ENCODE assay signal across 9 cellular contexts in genomic region chr10:17453035-17453376, GRCh38. TPM values are rescaled to one million over a fixed set of nuclear protein-coding genes. Genes with fewer than 3 reads are reported as not detected.
DNase-seq lines count a peak whose midpoint lies in the region; ATAC-seq and TF ChIP-seq lines count a peak whose summit lies in the region.
"Had no signal": no experiment of that assay in that cellular context is flagged by ENCODE, and none has a peak within 500 bp of the region (broad histone marks: within the 10 kb centered on the region; RNA-seq: fewer than 3 reads in every experiment).

No MANE protein-coding gene starts in this region.

- DNase-seq in Caco-2 (no peak), RWPE2 (ENCODE audit: low spot score) (no peak), osteoblast (ENCODE audit: insufficient read length, low spot score, missing footprints) (no peak), SIG-M5 (lab: John Stamatoyannopoulos, UW) (no peak), NCI-H2107 (lab: John Stamatoyannopoulos, UW) (no peak), NCI-H510A (lab: John Stamatoyannopoulos, UW) (no peak)
- no peak for DNase-seq in effector memory CD8-positive, alpha-beta T cell

- ATAC-seq in RWPE2 (ENCODE audit: low read depth) (no peak; the same call in 2 of the 3 replicates), GM19455 (IDR thresholded peaks at IDR 0.05; ENCODE audit: unreplicated experiment) (no peak)
- no peak for ATAC-seq in effector memory CD8-positive, alpha-beta T cell (replicated peaks)

- H3K27me3 Mint-ChIP-seq in Caco-2 (ENCODE audit: insufficient read depth, unreplicated experiment) = peaks cover 27% of the 10 kb centered on the region
- H3K27me3 Mint-ChIP-seq in effector memory CD8-positive, alpha-beta T cell = peaks cover 0 to 14% of the 10 kb centered on the region in 2 donors

- H3K4me1 ChIP-seq in Caco-2 = peaks cover 9% of the 10 kb centered on the region; the same call in 1 of the 2 replicates
- peaks cover 4% of the 10 kb centered on the region for H3K4me1 ChIP-seq in RWPE2 (ENCODE audit: insufficient read depth, poor library complexity, severe bottlenecking)
- H3K4me1 ChIP-seq in osteoblast (ENCODE audit: insufficient read depth, low read length) = peaks cover 5% of the 10 kb centered on the region

- H3K9me3 ChIP-seq in Caco-2 = peaks cover 8% of the 10 kb centered on the region
- H3K9me3 ChIP-seq in RWPE2 (ENCODE audit: severe bottlenecking) = peaks cover 3% of the 10 kb centered on the region
- peaks cover 12% of the 10 kb centered on the region for H3K9me3 ChIP-seq in osteoblast (ENCODE audit: low read depth, low read length)

- no peaks in the 10 kb centered on the region for H3K36me3 ChIP-seq in Caco-2 (ENCODE audit: control insufficient read depth, insufficient read depth, low read length)
- no peaks in the 10 kb centered on the region for H3K36me3 ChIP-seq in RWPE2 (ENCODE audit: low read depth)
- no peaks in the 10 kb centered on the region for H3K36me3 ChIP-seq in osteoblast (ENCODE audit: insufficient read depth, low read length)

- H3K27ac Mint-ChIP-seq in Caco-2 (ENCODE audit: unreplicated experiment) = no peak overlapping the region
- peak overlapping the region; percentile 90 to 98 for H3K27ac Mint-ChIP-seq in effector memory CD8-positive, alpha-beta T cell

- CTCF ChIA-PET in Caco-2 (lab: Charles Lee) = interaction anchor here (2.8 kb wide), 1 partner anchor 163 kb away, joined by 7 read pairs; no protein-coding TSS in a partner anchor

- no peaks in the 10 kb centered on the region for H3K79me2 ChIP-seq in osteoblast (ENCODE audit: insufficient read depth, low read length)

- H3K4me1 Mint-ChIP-seq in Caco-2 (ENCODE audit: low read depth, unreplicated experiment) = no peaks in the 10 kb centered on the region
- H3K4me1 Mint-ChIP-seq in effector memory CD8-positive, alpha-beta T cell (ENCODE audit: low read depth in 2 of 2) = peaks cover 2 to 20% of the 10 kb centered on the region in 2 donors

- no peak overlapping the region for H3K27ac ChIP-seq in RWPE2 (ENCODE audit: poor library complexity, severe bottlenecking)
- H3K27ac ChIP-seq in osteoblast (ENCODE audit: low read depth, low read length) = no peak overlapping the region
- H3K27ac ChIP-seq: KMS-11 had no signal

- no peaks in the 10 kb centered on the region for H3K36me3 Mint-ChIP-seq in Caco-2 (ENCODE audit: insufficient read depth, unreplicated experiment)
- peaks cover 18% of the 10 kb centered on the region for H3K36me3 Mint-ChIP-seq in effector memory CD8-positive, alpha-beta T cell (ENCODE audit: insufficient read depth)

- H3K4me2 ChIP-seq in osteoblast (ENCODE audit: insufficient read depth, low read length) = peak overlapping the region; percentile 83
- H3K4me2 ChIP-seq: KMS-11 had no signal

- H4K20me1 ChIP-seq in osteoblast (ENCODE audit: insufficient read depth, low read length) = no peaks in the 10 kb centered on the region

- intact Hi-C loops in Caco-2 (cut with micrococcal nuclease; ENCODE audit: unreplicated experiment) = loop anchor here (1.0 to 2.0 kb wide), 2 partner anchors 64 to 146 kb away; no protein-coding TSS in a partner anchor

- TF ChIP-seq CTCF in Caco-2 (IDR thresholded peaks at IDR 0.05; ENCODE audit: insufficient read depth in 1 of 2, low read depth in 1 of 2, low read length in 1 of 2, severe bottlenecking in 1 of 2, unreplicated experiment in 1 of 2) (no peak), RWPE2 (IDR thresholded peaks at IDR 0.05; ENCODE audit: poor library complexity, severe bottlenecking) (no peak), osteoblast (IDR thresholded peaks at IDR 0.05; ENCODE audit: extremely low read depth, low read depth, low read length) (no peak)

- peaks cover 11% of the 10 kb centered on the region for H3K9me3 Mint-ChIP-seq in Caco-2 (ENCODE audit: unreplicated experiment)
- H3K9me3 Mint-ChIP-seq in effector memory CD8-positive, alpha-beta T cell = peaks cover 0 to 3% of the 10 kb centered on the region in 2 donors

- no peak overlapping the region for H2AFZ ChIP-seq in osteoblast (ENCODE audit: low read length)

- H3K4me3 Mint-ChIP-seq in Caco-2 (ENCODE audit: unreplicated experiment) = peak overlapping the region; percentile 79
- H3K4me3 Mint-ChIP-seq in effector memory CD8-positive, alpha-beta T cell = peak overlapping the region; percentile 87 to 91

- peak overlapping the region; percentile 46 for H3K4me3 ChIP-seq in Caco-2 (ENCODE audit: low read depth, low read length)
- H3K4me3 ChIP-seq in RWPE2 (ENCODE audit: severe bottlenecking) = peak overlapping the region; percentile 91
- peak overlapping the region; percentile 61 for H3K4me3 ChIP-seq in osteoblast (ENCODE audit: insufficient read depth, low read length)

- POLR2A ChIA-PET in Caco-2 (lab: Charles Lee) = no interaction called here

- H3K27me3 ChIP-seq in Caco-2 (replicated peaks; ENCODE audit: control insufficient read depth, insufficient read depth, low read length) (peaks cover 4% of the 10 kb centered on the region; the same call in 1 of the 2 replicates), RWPE2 (ENCODE audit: insufficient read depth, poor library complexity, severe bottlenecking) (no peaks in the 10 kb centered on the region), osteoblast (ENCODE audit: insufficient read depth, low read length) (peaks cover 21% of the 10 kb centered on the region)

- BruUV-seq in Caco-2 (replicated peaks; lab: Mats Ljungman, UMichigan) = no TSS peak

RNA-seq across cellular contexts. Expression of gene ST8SIA6, which starts 1.4 kb away (rescaled TPM):
- 0.16 TPM in 1 of 2 replicates, not detected in the other for total RNA-seq in Caco-2 (2022)
- total RNA-seq in osteoblast = 0.36 and 0.88 TPM in 2 replicates
